Comparison of ENCODE assay signal across 21 cellular contexts in the genomic region with DNA sequence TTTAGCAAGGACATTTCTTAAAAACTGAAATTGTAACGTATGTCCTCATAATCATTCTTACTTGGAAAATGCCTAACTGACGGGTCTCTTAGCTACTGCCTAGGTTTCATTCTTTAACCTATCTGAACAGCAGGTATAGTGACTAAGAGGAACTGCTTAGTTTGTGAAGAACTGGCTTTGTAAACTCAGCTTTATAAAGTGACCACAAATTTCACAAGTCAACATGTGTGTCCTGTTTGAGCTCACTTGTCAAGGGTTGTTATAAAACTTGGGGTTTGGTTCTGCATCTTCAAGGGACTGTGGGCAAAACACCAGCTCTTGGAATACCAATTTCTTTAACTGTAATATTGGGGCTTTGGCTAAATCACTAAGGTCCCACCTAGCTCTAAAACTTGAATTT. TPM values are rescaled to one million over a fixed set of nuclear protein-coding genes. Genes with fewer than 3 reads are reported as not detected.
DNase-seq lines count a peak whose midpoint lies in the region; ATAC-seq and TF ChIP-seq lines count a peak whose summit lies in the region.
"Had no signal": no experiment of that assay in that cellular context is flagged by ENCODE, and none has a peak within 500 bp of the region (broad histone marks: within the 10 kb centered on the region; RNA-seq: fewer than 3 reads in every experiment).

No MANE protein-coding gene starts in this region.

- no peaks in the 10 kb centered on the region for H3K36me3 Mint-ChIP-seq in immature natural killer cell
- no peaks in the 10 kb centered on the region for H3K36me3 Mint-ChIP-seq in activated T-cell treated with anti-CD3 and anti-CD28 coated beads, Interleukin-2, amount 50 U/mL, for 24 hours (ENCODE audit: low read depth)
- no peaks in the 10 kb centered on the region for H3K36me3 Mint-ChIP-seq in activated T-cell treated with anti-CD3 and anti-CD28 coated beads, Interleukin-2, amount 50 U/mL, for 4 hours (ENCODE audit: insufficient read depth)

- ATAC-seq in GM21515 (IDR thresholded peaks at IDR 0.05; ENCODE audit: unreplicated experiment) = no peak
- no peak for ATAC-seq in activated T-cell treated with anti-CD3 and anti-CD28 coated beads, Interleukin-2, amount 50 U/mL, for 4 hours
- ATAC-seq: gastroesophageal sphincter had no signal

- H3K4me3 ChIP-seq in thyroid gland (replicated peaks in 1 of 3) = no peak overlapping the region
- H3K4me3 ChIP-seq: esophagus squamous epithelium, gastroesophageal sphincter, right atrium auricular region, transverse colon had no signal

- H3K27me3 Mint-ChIP-seq in immature natural killer cell (ENCODE audit: low read depth in 3 of 3) = peaks cover 0 to 2% (median 2%) of the 10 kb centered on the region in 3 donors
- peaks cover 10% of the 10 kb centered on the region for H3K27me3 Mint-ChIP-seq in activated T-cell treated with anti-CD3 and anti-CD28 coated beads, Interleukin-2, amount 50 U/mL, for 24 hours
- H3K27me3 Mint-ChIP-seq in activated T-cell treated with anti-CD3 and anti-CD28 coated beads, Interleukin-2, amount 50 U/mL, for 4 hours (ENCODE audit: low read depth) = peaks cover 13% of the 10 kb centered on the region

- H3K4me1 ChIP-seq in thyroid gland = peaks cover 0 to under 1% of the 10 kb centered on the region in 2 donors
- H3K4me1 ChIP-seq: Caco-2, esophagus squamous epithelium, gastroesophageal sphincter, right atrium auricular region, transverse colon had no signal

- no peak for TF ChIP-seq CTCF in thyroid gland (IDR thresholded peaks at IDR 0.05)

- 80 to 84% methylated on average over 2 of the region's 2 CpGs for WGBS in thyroid gland, 2 donors

- H3K9me3 ChIP-seq in thyroid gland = no peaks in the 10 kb centered on the region

- intact Hi-C loops in thyroid gland (cut with DNase I) = no loop called here

- peaks cover 26 to 29% of the 10 kb centered on the region in 2 donors for H3K4me1 Mint-ChIP-seq in immature natural killer cell
- no peaks in the 10 kb centered on the region for H3K4me1 Mint-ChIP-seq in activated T-cell treated with anti-CD3 and anti-CD28 coated beads, Interleukin-2, amount 50 U/mL, for 24 hours (ENCODE audit: low read depth)
- no peaks in the 10 kb centered on the region for H3K4me1 Mint-ChIP-seq in activated T-cell treated with anti-CD3 and anti-CD28 coated beads, Interleukin-2, amount 50 U/mL, for 4 hours (ENCODE audit: low read depth)

- H3K27ac Mint-ChIP-seq in immature natural killer cell = peak overlapping the region; percentile 62 to 89 (median 79)
- H3K27ac Mint-ChIP-seq in activated T-cell treated with anti-CD3 and anti-CD28 coated beads, Interleukin-2, amount 50 U/mL, for 24 hours = no peak overlapping the region
- H3K27ac Mint-ChIP-seq: stimulated activated naive CD8-positive, alpha-beta T cell treated with anti-CD3 and anti-CD28 coated beads, Interleukin-15, Interleukin-2, amounts not matched to agents 100 ng/mL and 50 ng/mL, for 24 hours had no signal

- no peak for TF ChIP-seq POLR2A in thyroid gland (IDR thresholded peaks at IDR 0.05)

- no peaks in the 10 kb centered on the region for H3K9me3 Mint-ChIP-seq in immature natural killer cell
- H3K9me3 Mint-ChIP-seq in activated T-cell treated with anti-CD3 and anti-CD28 coated beads, Interleukin-2, amount 50 U/mL, for 24 hours = peaks cover 5% of the 10 kb centered on the region
- H3K9me3 Mint-ChIP-seq in activated T-cell treated with anti-CD3 and anti-CD28 coated beads, Interleukin-2, amount 50 U/mL, for 4 hours = peaks cover 4% of the 10 kb centered on the region
- H3K9me3 Mint-ChIP-seq: stimulated activated naive CD8-positive, alpha-beta T cell treated with anti-CD3 and anti-CD28 coated beads, Interleukin-15, Interleukin-2, amounts not matched to agents 100 ng/mL and 50 ng/mL, for 24 hours had no signal

- H3K4me3 Mint-ChIP-seq in immature natural killer cell = peak overlapping the region in 4 of 5 donors; percentile 3 to 81 (median 66)
- no peak overlapping the region for H3K4me3 Mint-ChIP-seq in activated T-cell treated with anti-CD3 and anti-CD28 coated beads, Interleukin-2, amount 50 U/mL, for 24 hours
- H3K4me3 Mint-ChIP-seq in activated T-cell treated with anti-CD3 and anti-CD28 coated beads, Interleukin-2, amount 50 U/mL, for 4 hours = no peak overlapping the region
- H3K4me3 Mint-ChIP-seq: stimulated activated naive CD8-positive, alpha-beta T cell treated with anti-CD3 and anti-CD28 coated beads, Interleukin-15, Interleukin-2, amounts not matched to agents 100 ng/mL and 50 ng/mL, for 24 hours had no signal

- H3K36me3 ChIP-seq in thyroid gland = no peaks in the 10 kb centered on the region
- H3K36me3 ChIP-seq: esophagus squamous epithelium, gastroesophageal sphincter, right atrium auricular region, transverse colon, WERI-Rb-1 had no signal

- H3K27me3 ChIP-seq in thyroid gland = no peaks in the 10 kb centered on the region
- H3K27me3 ChIP-seq: esophagus squamous epithelium, right atrium auricular region had no signal

- H3K27ac ChIP-seq in thyroid gland = no peak overlapping the region
- H3K27ac ChIP-seq: gastroesophageal sphincter, KMS-11, right atrium auricular region, transverse colon, WERI-Rb-1 had no signal

- peak; percentile 92 to 95 for DNase-seq in AML-193 (lab: John Stamatoyannopoulos, UW)
- DNase-seq in Kasumi-1 (lab: John Stamatoyannopoulos, UW) = peak; percentile 85 to 89
- peak; percentile 34 for DNase-seq in SIG-M5 (lab: John Stamatoyannopoulos, UW)
- DNase-seq in immature natural killer cell = peak; percentile 40 to 60 (median 59)
- DNase-seq in activated T-cell treated with anti-CD3 and anti-CD28 coated beads, Interleukin-2, amount 50 U/mL, for 24 hours = no peak
- no peak for DNase-seq in thyroid gland
- no peak for DNase-seq in activated T-cell treated with anti-CD3 and anti-CD28 coated beads, Interleukin-2, amount 50 U/mL, for 4 hours
- DNase-seq: Caco-2; esophagus squamous epithelium; HCEC 1CT; mammary epithelial cell; NCI-H1092 treated with DMSO at 0.1 percent for 48 hours; NCI-H2081; stimulated activated CD4-positive, alpha-beta T cell treated with anti-CD3 and anti-CD28 coated beads, Interleukin-12 subunit alpha, Interleukin-12 subunit beta, amount 100 ng/mL, for 4 hours; transverse colon; WERI-Rb-1 had no signal

RNA-seq across cellular contexts. Expression of gene MRPS33, which starts 32.2 kb away (rescaled TPM):
- 10 to 100 TPM; 28.9 to 51.3 (median 46.9) TPM for polyA plus RNA-seq in immature natural killer cell
- 10 to 100 TPM; 22.2 to 39.4 (median 28.5) TPM for total RNA-seq in thyroid gland
- 10 to 100 TPM; 69.7 to 84.4 (median 74.1) TPM for total RNA-seq in activated T-cell treated with anti-CD3 and anti-CD28 coated beads, Interleukin-2, amount 50 U/mL, for 4 hours

RNA-seq across cellular contexts. Expression of gene BRAF, which starts 57.8 kb away (rescaled TPM):
- 10 to 100 TPM in 1 of 3 donors, 1 to 10 TPM in 2; 4.9 to 13.2 (median 5.4) TPM for polyA plus RNA-seq in immature natural killer cell
- 100 to 1,000 TPM in 2 of 4 donors, 10 to 100 TPM in 2; 71.5 to 135 (median 102) TPM for total RNA-seq in thyroid gland
- total RNA-seq in activated T-cell treated with anti-CD3 and anti-CD28 coated beads, Interleukin-2, amount 50 U/mL, for 4 hours = 10 to 100 TPM; 27.2 to 29.7 (median 27.8) TPM

Comparison
In these comparisons a context has a peak if more than half of its experiments do, and no peak if none do; other contexts are left out.
1. DNase-seq: peak in AML-193 (2 of 2), Kasumi-1 (2 of 2), SIG-M5 (single experiment) and immature natural killer cell (3 of 3); none in activated T-cell treated with anti-CD3 and anti-CD28 coated beads, Interleukin-2, amount 50 U/mL, for 24 hours (single experiment), thyroid gland (0 of 2) and activated T-cell treated with anti-CD3 and anti-CD28 coated beads, Interleukin-2, amount 50 U/mL, for 4 hours (single experiment).
2. H3K4me3 Mint-ChIP-seq: peak in immature natural killer cell (4 of 5); none in activated T-cell treated with anti-CD3 and anti-CD28 coated beads, Interleukin-2, amount 50 U/mL, for 24 hours (single experiment) and activated T-cell treated with anti-CD3 and anti-CD28 coated beads, Interleukin-2, amount 50 U/mL, for 4 hours (single experiment).